In genomic region chr15:48406240-48406891, GRCh38 we compare ENCODE assay signal across 26 cellular contexts.
A peak's percentile ranks its signal among the peaks of the same experiment; 100 is the strongest.
DNase-seq lines count a peak whose midpoint lies in the region; ATAC-seq and TF ChIP-seq lines count a peak whose summit lies in the region.
"Had no signal": no experiment of that assay in that cellular context is flagged by ENCODE, and none has a peak within 500 bp of the region (broad histone marks: within the 10 kb centered on the region; RNA-seq: fewer than 3 reads in every experiment).

No MANE protein-coding gene starts in this region.

- no peak overlapping the region for H3K9ac ChIP-seq in skeletal muscle tissue (ENCODE audit: low read depth in 1 of 3, low read length in 3 of 3)
- H3K9ac ChIP-seq: KMS-11 had no signal

- no peaks in the 10 kb centered on the region for H3K27me3 ChIP-seq in skeletal muscle tissue (ENCODE audit: control insufficient read depth in 3 of 3, insufficient read depth in 3 of 3, low read length in 3 of 3)
- H3K27me3 ChIP-seq: hepatocyte, MG63, testis had no signal

- H3K4me1 Mint-ChIP-seq in brain (peaks cover 29% of the 10 kb centered on the region), nephron progenitor cell (peaks cover 21% of the 10 kb centered on the region)
- H3K4me1 Mint-ChIP-seq: CD4-positive, CD25-positive, alpha-beta regulatory T cell had no signal

- no peaks in the 10 kb centered on the region for H3K9me3 Mint-ChIP-seq in brain
- no peaks in the 10 kb centered on the region for H3K9me3 Mint-ChIP-seq in nephron progenitor cell

- H3K4me3 ChIP-seq in HEK293 (ENCODE audit: low read depth, low read length), result no peak overlapping the region
- H3K4me3 ChIP-seq in skeletal muscle tissue (ENCODE audit: low read length in 3 of 3), result no peak overlapping the region
- H3K4me3 ChIP-seq: hepatocyte, MG63, psoas muscle, skin epidermis, testis had no signal

- peaks cover 0 to 10% of the 10 kb centered on the region in 2 experiments; a peak in 1 of 3 replicates for H3K36me3 ChIP-seq in HEK293 (ENCODE audit: control insufficient read depth in 2 of 2, insufficient read depth in 1 of 2, low read length in 2 of 2)
- H3K36me3 ChIP-seq in skeletal muscle tissue (ENCODE audit: control insufficient read depth in 3 of 3, insufficient read depth in 3 of 3, low read length in 3 of 3), result peaks cover 0 to 8% (median 0%) of the 10 kb centered on the region in 3 donors

- H3K27ac ChIP-seq in HEK293 (ENCODE audit: extremely low read depth, low read depth, low read length) (no peak overlapping the region), skeletal muscle tissue (ENCODE audit: low read depth, low read length) (peak overlapping the region; percentile 8)
- H3K27ac ChIP-seq: hepatocyte, KMS-11, psoas muscle, testis had no signal

- H3K4me1 ChIP-seq in HEK293 (ENCODE audit: control insufficient read depth, insufficient read depth, low read length) (no peaks in the 10 kb centered on the region), skeletal muscle tissue (ENCODE audit: control insufficient read depth in 3 of 3, insufficient read depth in 3 of 3, low read length in 3 of 3) (peaks cover 0 to 12% (median 9%) of the 10 kb centered on the region in 3 donors)
- H3K4me1 ChIP-seq: psoas muscle, testis had no signal

- DNase-seq in nephron progenitor cell, result no peak
- DNase-seq in iPS-NIHi7 (ENCODE audit: extremely low spot score), result no peak
- no peak for DNase-seq in NCI-H2196 (lab: John Stamatoyannopoulos, UW; ENCODE audit: unreplicated experiment)
- DNase-seq: activated CD8-positive, alpha-beta memory T cell treated with anti-CD3 and anti-CD28 coated beads, Interleukin-2, amount 10 ng/mL, durations not matched to agents 7 days and 5 days; activated naive CD4-positive, alpha-beta T cell; activated T-cell treated with anti-CD3 and anti-CD28 coated beads, Interleukin-2, amount 50 U/mL, for 48 hours; AML-193; CD4-positive, CD25-positive, alpha-beta regulatory T cell; cerebellar nuclear complex; foreskin melanocyte; mammary epithelial cell; MG63; NCI-H2081 treated with DMSO at 0.1 percent for 48 hours; psoas muscle; SHP77 treated with DMSO at 0.1 percent for 48 hours; stimulated activated naive CD4-positive, alpha-beta T cell; T-helper 2 cell; testis had no signal

- H3K36me3 Mint-ChIP-seq in brain, result peaks cover 16% of the 10 kb centered on the region
- H3K36me3 Mint-ChIP-seq in nephron progenitor cell (ENCODE audit: low read depth), result peaks cover 8% of the 10 kb centered on the region
- H3K36me3 Mint-ChIP-seq: activated CD8-positive, alpha-beta memory T cell treated with anti-CD3 and anti-CD28 coated beads, Interleukin-2, amount 10 ng/mL, durations not matched to agents 7 days and 5 days; CD4-positive, CD25-positive, alpha-beta regulatory T cell had no signal

- H3K27me3 Mint-ChIP-seq in brain (no peaks in the 10 kb centered on the region), nephron progenitor cell (ENCODE audit: low read depth, poor library complexity) (no peaks in the 10 kb centered on the region)

- H3K4me3 Mint-ChIP-seq in brain (no peak overlapping the region), nephron progenitor cell (no peak overlapping the region)
- H3K4me3 Mint-ChIP-seq: activated CD8-positive, alpha-beta memory T cell treated with anti-CD3 and anti-CD28 coated beads, Interleukin-2, amount 10 ng/mL, durations not matched to agents 7 days and 5 days; CD4-positive, CD25-positive, alpha-beta regulatory T cell had no signal

- ATAC-seq in GM21447 (IDR thresholded peaks at IDR 0.05; ENCODE audit: unreplicated experiment) (no peak), GM21423 (IDR thresholded peaks at IDR 0.05; ENCODE audit: unreplicated experiment) (no peak)
- ATAC-seq: activated CD8-positive, alpha-beta memory T cell treated with anti-CD3 and anti-CD28 coated beads, Interleukin-2, amount 10 ng/mL, durations not matched to agents 7 days and 5 days had no signal

- POLR2A ChIA-PET in HEK293 (lab: Yijun Ruan, JAX), result no interaction called here

- CTCF ChIA-PET in HEK293 (lab: Yijun Ruan, JAX), result interaction anchor here (0.7 to 1.5 kb wide), 5 partner anchors 50 to 244 kb away, joined by 3 to 5 read pairs (median 3); no protein-coding TSS in a partner anchor

- H3K9me3 ChIP-seq in HEK293 (ENCODE audit: control insufficient read depth, insufficient read depth, low read depth, low read length) (no peaks in the 10 kb centered on the region), skeletal muscle tissue (ENCODE audit: control insufficient read depth in 3 of 3, low read length in 3 of 3) (no peaks in the 10 kb centered on the region)
- H3K9me3 ChIP-seq: MG63, psoas muscle, testis had no signal

- H3K27ac Mint-ChIP-seq in brain, result peak overlapping the region in 4 of 5 experiments; percentile 73 to 84 (median 80)
- peak overlapping the region; percentile 96 for H3K27ac Mint-ChIP-seq in nephron progenitor cell
- H3K27ac Mint-ChIP-seq: activated CD8-positive, alpha-beta memory T cell treated with anti-CD3 and anti-CD28 coated beads, Interleukin-2, amount 10 ng/mL, durations not matched to agents 7 days and 5 days; CD4-positive, CD25-positive, alpha-beta regulatory T cell had no signal

- no peak for TF ChIP-seq CTCF in HEK293 (tag by site-specific recombination; IDR thresholded peaks at IDR 0.05)
- TF ChIP-seq CTCF in brain (conservative IDR thresholded peaks at IDR 0.05), result no peak
- TF ChIP-seq CTCF in nephron progenitor cell (IDR thresholded peaks at IDR 0.05), result no peak

TF ChIP-seq in HEK293, 187 proteins besides CTCF, POLR2A, EP300 and RAD21:
- TF ChIP-seq ZBTB21 (tag by site-specific recombination; IDR thresholded peaks at IDR 0.05) (no peak), ZNF670 (tag by site-specific recombination; IDR thresholded peaks at IDR 0.05; ENCODE audit: low read depth) (no peak), ZNF707 (tag by site-specific recombination; IDR thresholded peaks at IDR 0.05) (no peak), MEIS1 (CRISPR knock-in tag; IDR thresholded peaks at IDR 0.05; ENCODE audit: borderline replicate concordance) (no peak), ZFP37 (tag by site-specific recombination; IDR thresholded peaks at IDR 0.05) (no peak), ZNF660 (tag by site-specific recombination; IDR thresholded peaks at IDR 0.05) (no peak), ZNF747 (tag by site-specific recombination; IDR thresholded peaks at IDR 0.05) (no peak), ZIC2 (tag by site-specific recombination; IDR thresholded peaks at IDR 0.05) (peak; percentile 46)
- TF ChIP-seq, protein P1, sequence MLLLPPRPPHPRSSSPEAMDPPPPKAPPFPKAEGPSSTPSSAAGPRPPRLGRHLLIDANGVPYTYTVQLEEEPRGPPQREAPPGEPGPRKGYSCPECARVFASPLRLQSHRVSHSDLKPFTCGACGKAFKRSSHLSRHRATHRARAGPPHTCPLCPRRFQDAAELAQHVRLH (tag by site-specific recombination; IDR thresholded peaks at IDR 0.05), result no peak
